26 cellular contexts compared by ENCODE assay signal in the genomic region with DNA sequence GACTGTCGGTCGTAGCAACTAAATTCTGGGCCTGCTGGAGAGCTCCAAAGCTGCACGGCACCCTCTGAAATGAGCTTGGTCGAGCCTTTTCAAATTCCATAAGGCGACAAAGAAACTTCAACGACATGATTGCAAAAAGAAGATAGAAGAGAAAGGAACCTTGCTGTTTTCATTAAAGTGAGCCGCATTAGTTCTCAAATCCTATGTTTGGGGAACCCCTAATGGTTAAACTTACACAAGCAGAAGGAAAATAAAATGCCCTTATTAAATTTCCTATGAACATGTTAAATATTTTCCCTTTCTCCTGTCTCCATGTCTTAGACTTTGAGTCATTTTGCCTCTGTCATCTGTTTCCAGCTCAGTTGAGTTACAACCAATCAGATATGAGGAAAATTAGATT.
DNase-seq lines count a peak whose midpoint lies in the region; ATAC-seq, FAIRE-seq and TF ChIP-seq lines count a peak whose summit lies in the region.
"Had no signal": no experiment of that assay in that cellular context is flagged by ENCODE, and none has a peak within 500 bp of the region (broad histone marks: within the 10 kb centered on the region; RNA-seq: fewer than 3 reads in every experiment).

No MANE protein-coding gene starts in this region.

- H3K79me2 ChIP-seq in GM23338 (replicated peaks; ENCODE audit: insufficient read depth), result no peaks in the 10 kb centered on the region
- H3K79me2 ChIP-seq in astrocyte (ENCODE audit: insufficient read depth, low read length), result no peaks in the 10 kb centered on the region

- H3K27me3 Mint-ChIP-seq in GM23338 (ENCODE audit: insufficient read depth, low read depth, poor library complexity) (peaks cover 2% of the 10 kb centered on the region), astrocyte (ENCODE audit: low read depth, unreplicated experiment) (no peaks in the 10 kb centered on the region)
- H3K27me3 Mint-ChIP-seq in activated CD8-positive, alpha-beta memory T cell treated with anti-CD3 and anti-CD28 coated beads, Interleukin-2, amount 10 ng/mL, durations not matched to agents 7 days and 5 days, result no peaks in the 10 kb centered on the region
- H3K27me3 Mint-ChIP-seq: activated naive CD8-positive, alpha-beta T cell treated with anti-CD3 and anti-CD28 coated beads, Interleukin-2, amount 50 U/mL, for 24 hours; activated T-cell treated with anti-CD3 and anti-CD28 coated beads, Interleukin-2, amount 50 U/mL, for 24 hours had no signal

- H3K9me3 Mint-ChIP-seq in GM23338 (peaks cover 12% of the 10 kb centered on the region; the same call in 2 of the 3 replicates), astrocyte (ENCODE audit: unreplicated experiment) (no peaks in the 10 kb centered on the region)
- no peaks in the 10 kb centered on the region for H3K9me3 Mint-ChIP-seq in activated CD8-positive, alpha-beta memory T cell treated with anti-CD3 and anti-CD28 coated beads, Interleukin-2, amount 10 ng/mL, durations not matched to agents 7 days and 5 days (ENCODE audit: low read depth)
- H3K9me3 Mint-ChIP-seq: activated T-cell treated with anti-CD3 and anti-CD28 coated beads, Interleukin-2, amount 50 U/mL, for 24 hours had no signal

- no peak overlapping the region for H3K9ac ChIP-seq in astrocyte (ENCODE audit: low read length)
- H3K9ac ChIP-seq: BLaER1 treated with 17β-estradiol and CSF1 and Interleukin-3, amounts not matched to agents 10 nM and 100 nM had no signal

- peaks cover 7% of the 10 kb centered on the region for H3K4me1 Mint-ChIP-seq in GM23338
- H3K4me1 Mint-ChIP-seq in astrocyte (ENCODE audit: low read depth, unreplicated experiment), result no peaks in the 10 kb centered on the region
- H3K4me1 Mint-ChIP-seq in activated CD8-positive, alpha-beta memory T cell treated with anti-CD3 and anti-CD28 coated beads, Interleukin-2, amount 10 ng/mL, durations not matched to agents 7 days and 5 days, result no peaks in the 10 kb centered on the region
- H3K4me1 Mint-ChIP-seq: activated naive CD8-positive, alpha-beta T cell treated with anti-CD3 and anti-CD28 coated beads, Interleukin-2, amount 50 U/mL, for 24 hours; immature natural killer cell had no signal

- H3K9me2 ChIP-seq in GM23338 (ENCODE audit: insufficient read depth), result 0 out of 2 replicates have a peak, but pooled peaks cover 3% of the 10 kb centered on the region

- no peaks in the 10 kb centered on the region for H3K27me3 ChIP-seq in GM23338 (ENCODE audit: insufficient read depth)
- no peaks in the 10 kb centered on the region for H3K27me3 ChIP-seq in astrocyte (ENCODE audit: insufficient read depth, low read length)
- peaks cover 2% of the 10 kb centered on the region for H3K27me3 ChIP-seq in foreskin keratinocyte
- H3K27me3 ChIP-seq: BLaER1 treated with 17β-estradiol and CSF1 and Interleukin-3, amounts not matched to agents 10 nM and 100 nM; tibial nerve had no signal

- peak; percentile 40 for DNase-seq in GM23338 (ENCODE audit: low spot score)
- no peak for DNase-seq in astrocyte (ENCODE audit: low read depth)
- DNase-seq in foreskin keratinocyte, result no peak
- no peak for DNase-seq in retinal pigment epithelial cell (ENCODE audit: low read depth)
- DNase-seq in activated CD8-positive, alpha-beta memory T cell treated with anti-CD3 and anti-CD28 coated beads, Interleukin-2, amount 10 ng/mL, durations not matched to agents 7 days and 5 days, result no peak
- DNase-seq in Right ventricle myocardium superior, result no peak
- DNase-seq: activated CD4-positive, alpha-beta T cell treated with anti-CD3 and anti-CD28 coated beads for 48 hours; activated gamma-delta T cell; activated naive CD8-positive, alpha-beta T cell treated with anti-CD3 and anti-CD28 coated beads, Interleukin-2, amount 50 U/mL, for 24 hours; activated T-cell treated with anti-CD3 and anti-CD28 coated beads, Interleukin-2, amount 50 U/mL, for 24 hours; DND-41; effector memory CD4-positive, alpha-beta T cell; hippocampal formation; immature natural killer cell; MM.1S; NCI-H1417; NCI-H2081; NCI-H226; T-helper 2 cell had no signal

- intact Hi-C loops in Right ventricle myocardium superior (cut with DNase I), result no loop called here

- H3K36me3 ChIP-seq in GM23338 (ENCODE audit: insufficient read depth), result no peaks in the 10 kb centered on the region
- H3K36me3 ChIP-seq in astrocyte (ENCODE audit: insufficient read depth, low read length), result no peaks in the 10 kb centered on the region
- H3K36me3 ChIP-seq: BLaER1 treated with 17β-estradiol and CSF1 and Interleukin-3, amounts not matched to agents 10 nM and 100 nM; tibial nerve had no signal

- peak overlapping the region; percentile 30; the same call in 1 of the 2 replicates for H2AFZ ChIP-seq in GM23338
- no peak overlapping the region for H2AFZ ChIP-seq in astrocyte (ENCODE audit: low read depth, low read length)

- peak; percentile 42 to 43; a peak in 3 of 4 replicates for TF ChIP-seq CTCF in GM23338 (conservative IDR thresholded peaks at IDR 0.05; ENCODE audit: low read depth in 2 of 2)
- peak; percentile 17 for TF ChIP-seq CTCF in astrocyte (IDR thresholded peaks at IDR 0.05; ENCODE audit: insufficient read depth, low read depth, low read length)
- peak; percentile 26 for TF ChIP-seq CTCF in foreskin keratinocyte (conservative IDR thresholded peaks at IDR 0.05)
- peak; percentile 1 for TF ChIP-seq CTCF in retinal pigment epithelial cell (conservative IDR thresholded peaks at IDR 0.05; ENCODE audit: low read depth, low read length)

- ATAC-seq in GM23338, result no peak
- no peak for ATAC-seq in foreskin keratinocyte
- no peak for ATAC-seq in activated CD8-positive, alpha-beta memory T cell treated with anti-CD3 and anti-CD28 coated beads, Interleukin-2, amount 10 ng/mL, durations not matched to agents 7 days and 5 days
- ATAC-seq in HG03108 (IDR thresholded peaks at IDR 0.05; ENCODE audit: unreplicated experiment), result no peak
- no peak for ATAC-seq in Right ventricle myocardium superior (ENCODE audit: poor library complexity)
- ATAC-seq: activated naive CD8-positive, alpha-beta T cell treated with anti-CD3 and anti-CD28 coated beads, Interleukin-2, amount 50 U/mL, for 24 hours; HCT116; K562 had no signal

- H3F3A ChIP-seq in GM23338 (replicated peaks; ENCODE audit: low read depth), result no peaks in the 10 kb centered on the region

- CTCF ChIA-PET in activated CD8-positive, alpha-beta memory T cell treated with anti-CD3 and anti-CD28 coated beads, Interleukin-2, amount 10 ng/mL, durations not matched to agents 7 days and 5 days (lab: Charles Lee), result no interaction called here

- H3K4me1 ChIP-seq in GM23338 (ENCODE audit: insufficient read depth) (no peaks in the 10 kb centered on the region), astrocyte (ENCODE audit: insufficient read depth, low read length) (no peaks in the 10 kb centered on the region), foreskin keratinocyte (no peaks in the 10 kb centered on the region)
- H3K4me1 ChIP-seq: tibial nerve had no signal

- no peaks in the 10 kb centered on the region for H3K9me3 ChIP-seq in astrocyte (ENCODE audit: insufficient read depth, low read depth, low read length)
- H3K9me3 ChIP-seq: tibial nerve had no signal

- no peaks in the 10 kb centered on the region for H4K20me1 ChIP-seq in GM23338 (replicated peaks; ENCODE audit: insufficient read depth)
- no peaks in the 10 kb centered on the region for H4K20me1 ChIP-seq in astrocyte (ENCODE audit: insufficient read depth, low read length)
- H4K20me1 ChIP-seq: BLaER1 treated with 17β-estradiol and CSF1 and Interleukin-3, amounts not matched to agents 10 nM and 100 nM had no signal

- no peak overlapping the region for H3K4me3 Mint-ChIP-seq in GM23338
- H3K4me3 Mint-ChIP-seq in astrocyte (ENCODE audit: unreplicated experiment), result no peak overlapping the region
- no peak overlapping the region for H3K4me3 Mint-ChIP-seq in activated CD8-positive, alpha-beta memory T cell treated with anti-CD3 and anti-CD28 coated beads, Interleukin-2, amount 10 ng/mL, durations not matched to agents 7 days and 5 days
- H3K4me3 Mint-ChIP-seq: activated naive CD8-positive, alpha-beta T cell treated with anti-CD3 and anti-CD28 coated beads, Interleukin-2, amount 50 U/mL, for 24 hours; activated T-cell treated with anti-CD3 and anti-CD28 coated beads, Interleukin-2, amount 50 U/mL, for 24 hours; immature natural killer cell had no signal

- H3K36me3 Mint-ChIP-seq in GM23338 (ENCODE audit: low read depth) (peaks cover 8% of the 10 kb centered on the region; the same call in 2 of the 3 replicates), astrocyte (ENCODE audit: low read depth, unreplicated experiment) (no peaks in the 10 kb centered on the region)
- no peaks in the 10 kb centered on the region for H3K36me3 Mint-ChIP-seq in activated CD8-positive, alpha-beta memory T cell treated with anti-CD3 and anti-CD28 coated beads, Interleukin-2, amount 10 ng/mL, durations not matched to agents 7 days and 5 days
- H3K36me3 Mint-ChIP-seq: immature natural killer cell had no signal

- H3K27ac Mint-ChIP-seq in GM23338 (no peak overlapping the region), astrocyte (ENCODE audit: unreplicated experiment) (no peak overlapping the region)
- no peak overlapping the region for H3K27ac Mint-ChIP-seq in activated CD8-positive, alpha-beta memory T cell treated with anti-CD3 and anti-CD28 coated beads, Interleukin-2, amount 10 ng/mL, durations not matched to agents 7 days and 5 days
- H3K27ac Mint-ChIP-seq: activated naive CD8-positive, alpha-beta T cell treated with anti-CD3 and anti-CD28 coated beads, Interleukin-2, amount 50 U/mL, for 24 hours; activated T-cell treated with anti-CD3 and anti-CD28 coated beads, Interleukin-2, amount 50 U/mL, for 24 hours; immature natural killer cell had no signal

- H3K27ac ChIP-seq in GM23338 (ENCODE audit: low read depth) (no peak overlapping the region; the same call in 1 of the 2 replicates), astrocyte (ENCODE audit: low read depth, low read length) (no peak overlapping the region), foreskin keratinocyte (no peak overlapping the region)
- H3K27ac ChIP-seq: BLaER1 treated with 17β-estradiol and CSF1 and Interleukin-3, amounts not matched to agents 10 nM and 100 nM; tibial nerve had no signal

- H3K4me2 ChIP-seq in GM23338, result no peak overlapping the region
- H3K4me2 ChIP-seq in astrocyte (ENCODE audit: low read length), result no peak overlapping the region

- H3K4me3 ChIP-seq in GM23338, result no peak overlapping the region
- no peak overlapping the region for H3K4me3 ChIP-seq in astrocyte (ENCODE audit: insufficient read depth, low read depth, low read length)
- H3K4me3 ChIP-seq in retinal pigment epithelial cell (ENCODE audit: low read length), result no peak overlapping the region
- H3K4me3 ChIP-seq: BLaER1 treated with 17β-estradiol and CSF1 and Interleukin-3, amounts not matched to agents 10 nM and 100 nM; K562; tibial nerve had no signal

- FAIRE-seq in astrocyte (lab: Jason Lieb, UNC), result no peak
- FAIRE-seq: colon, frontal cortex, K562 had no signal

TF ChIP-seq in GM23338, 12 proteins besides CTCF, POLR2A, EP300 and RAD21 (continues in another document):
- TF ChIP-seq CREB1 (CRISPR knock-in tag; IDR thresholded peaks at IDR 0.05; ENCODE audit: low read depth) (no peak), ZNF331 (CRISPR knock-in tag; IDR thresholded peaks at IDR 0.05; ENCODE audit: low read depth) (no peak)
